ENCODE assay signal across 20 cellular contexts in genomic region chr9:98136489-98136888, GRCh38. TPM values are rescaled to one million over a fixed set of nuclear protein-coding genes. Genes with fewer than 3 reads are reported as not detected.
DNase-seq lines count a peak whose midpoint lies in the region; ATAC-seq, FAIRE-seq and TF ChIP-seq lines count a peak whose summit lies in the region.
"Had no signal": no experiment of that assay in that cellular context is flagged by ENCODE, and none has a peak within 500 bp of the region (broad histone marks: within the 10 kb centered on the region; RNA-seq: fewer than 3 reads in every experiment).

No MANE protein-coding gene starts in this region.

- intact Hi-C loops in CD4-positive, alpha-beta memory T cell (cut with micrococcal nuclease): no loop called here
- intact Hi-C loops in K562 (cut with micrococcal nuclease): no loop called here
- intact Hi-C loops in prostate gland (cut with DNase I): no loop called here

- H2AFZ ChIP-seq in K562 (ENCODE audit: low read depth, low read length): no peak overlapping the region

- no peak overlapping the region for H3K9ac ChIP-seq in K562 (ENCODE audit: insufficient read depth in 1 of 2, low read depth in 2 of 2, low read length in 2 of 2)

- POLR2A ChIA-PET in CD4-positive, alpha-beta memory T cell (lab: Charles Lee; ENCODE audit: partially characterized antibody): no interaction called here
- POLR2A ChIA-PET in K562 (lab: Yijun Ruan, JAX): interaction anchor here (1.1 to 1.3 kb wide), 2 partner anchors 10 to 52 kb away, joined by 3 to 4 read pairs; no protein-coding TSS in a partner anchor

- DNase-seq in CD4-positive, alpha-beta memory T cell: no peak
- no peak for DNase-seq in K562 (ENCODE audit: extremely low read depth in 1 of 4, low spot score in 3 of 4)
- no peak for DNase-seq in prostate gland (ENCODE audit: low spot score)
- DNase-seq in mucosa of gallbladder (ENCODE audit: low spot score): no peak
- no peak for DNase-seq in NCI-H345 (lab: John Stamatoyannopoulos, UW)
- no peak for DNase-seq in small intestine
- DNase-seq: C1 segment of cervical spinal cord; CD4-positive, CD25-positive, alpha-beta regulatory T cell; CD8-positive, alpha-beta memory T cell; DMS53; DMS79 treated with DMSO at 0.1 percent for 48 hours; GF-D8; GOT3; HFFc6 had no signal

- H3K4me1 Mint-ChIP-seq in CD4-positive, alpha-beta memory T cell: no peaks in the 10 kb centered on the region

- peak overlapping the region in 4 of 7 donors; percentile 25 to 78 (median 52) for H3K27ac Mint-ChIP-seq in CD4-positive, alpha-beta memory T cell
- H3K27ac Mint-ChIP-seq: HFFc6 had no signal

- peaks cover 16 to 42% of the 10 kb centered on the region in 2 donors for H3K36me3 Mint-ChIP-seq in CD4-positive, alpha-beta memory T cell

- no peak for TF ChIP-seq RAD21 in K562 (CRISPR knock-in tag; conservative IDR thresholded peaks at IDR 0.05 in 1 of 2, IDR thresholded peaks at IDR 0.05 in 1 of 2)

- no peaks in the 10 kb centered on the region for H3K79me2 ChIP-seq in K562 (ENCODE audit: control insufficient read depth, insufficient read depth, low read length)

- TF ChIP-seq CTCF in C4-2B (conservative IDR thresholded peaks at IDR 0.05): no peak
- no peak for TF ChIP-seq CTCF in K562 (IDR thresholded peaks at IDR 0.05 in 2 of 3, conservative IDR thresholded peaks at IDR 0.05 in 1 of 3; ENCODE audit: insufficient read depth in 2 of 3, low read depth in 1 of 3, low read length in 3 of 3)
- no peak for TF ChIP-seq CTCF in prostate gland (IDR thresholded peaks at IDR 0.05)

- no peaks in the 10 kb centered on the region for H3K27me3 ChIP-seq in CD4-positive, alpha-beta memory T cell (ENCODE audit: insufficient read depth, low read length)
- H3K27me3 ChIP-seq in K562 (ENCODE audit: control insufficient read depth in 2 of 2, insufficient read depth in 2 of 2, low read length in 2 of 2) (no peaks in the 10 kb centered on the region), prostate gland (replicated peaks; ENCODE audit: insufficient read depth) (no peaks in the 10 kb centered on the region), small intestine (ENCODE audit: control insufficient read depth in 2 of 2, insufficient read depth in 2 of 2, low read length in 2 of 2) (no peaks in the 10 kb centered on the region)

- in situ Hi-C loops in K562 (cut with MboI): no loop called here

- H3K9me3 ChIP-seq in CD4-positive, alpha-beta memory T cell (ENCODE audit: control insufficient read depth in 1 of 2, low read length in 2 of 2): no peaks in the 10 kb centered on the region
- no peaks in the 10 kb centered on the region for H3K9me3 ChIP-seq in K562 (replicated peaks; ENCODE audit: control insufficient read depth, insufficient read depth, low read depth, low read length)
- H3K9me3 ChIP-seq in prostate gland: no peaks in the 10 kb centered on the region
- H3K9me3 ChIP-seq in small intestine (ENCODE audit: control insufficient read depth, low read depth): no peaks in the 10 kb centered on the region
- H3K9me3 ChIP-seq: HAP-1 had no signal

- no peaks in the 10 kb centered on the region for H3K4me1 ChIP-seq in CD4-positive, alpha-beta memory T cell (ENCODE audit: insufficient read depth, low read length)
- H3K4me1 ChIP-seq in K562 (replicated peaks in 1 of 2; ENCODE audit: control insufficient read depth in 2 of 2, insufficient read depth in 2 of 2, low read length in 2 of 2) (no peaks in the 10 kb centered on the region), prostate gland (replicated peaks) (peaks cover 4% of the 10 kb centered on the region), small intestine (ENCODE audit: control insufficient read depth in 2 of 2, insufficient read depth in 1 of 2, low read depth in 1 of 2, low read length in 1 of 2) (no peaks in the 10 kb centered on the region)
- H3K4me1 ChIP-seq: HAP-1 had no signal

- H3K27ac ChIP-seq in C4-2B (peak overlapping the region; percentile 96), K562 (ENCODE audit: extremely low read depth, low read depth, low read length) (no peak overlapping the region), prostate gland (peak overlapping the region; percentile 74 to 80), small intestine (ENCODE audit: low read depth in 1 of 2, low read length in 1 of 2) (no peak overlapping the region)
- H3K27ac ChIP-seq in CD4-positive, alpha-beta memory T cell (ENCODE audit: low read depth, low read length): no peak overlapping the region

- H3K4me3 ChIP-seq in CD4-positive, alpha-beta memory T cell (ENCODE audit: low read length in 2 of 2): no peak overlapping the region
- H3K4me3 ChIP-seq in K562 (no peak overlapping the region), prostate gland (no peak overlapping the region), small intestine (ENCODE audit: low read depth in 1 of 2, low read length in 2 of 2) (no peak overlapping the region)
- H3K4me3 ChIP-seq: HAP-1 had no signal

- TF ChIP-seq EP300 in K562 (IDR thresholded peaks at IDR 0.05; ENCODE audit: low read length): no peak

- H3K36me3 ChIP-seq in CD4-positive, alpha-beta memory T cell (ENCODE audit: insufficient read depth, low read length): peaks cover 14% of the 10 kb centered on the region
- H3K36me3 ChIP-seq in K562 (ENCODE audit: control insufficient read depth, insufficient read depth, low read length) (peaks cover 58% of the 10 kb centered on the region; the same call in 2 of the 3 replicates), prostate gland (no peaks in the 10 kb centered on the region), small intestine (ENCODE audit: control insufficient read depth in 2 of 2, insufficient read depth in 2 of 2, low read length in 2 of 2) (peaks cover 4 to 34% of the 10 kb centered on the region in 2 donors)
- H3K36me3 ChIP-seq: HAP-1 had no signal

- CTCF ChIA-PET in CD4-positive, alpha-beta memory T cell (lab: Charles Lee; ENCODE audit: partially characterized antibody): no interaction called here
- CTCF ChIA-PET in K562 (lab: Yijun Ruan, JAX; ENCODE audit: low intra/inter-chr PET ratio): no interaction called here

- no peak overlapping the region for H3K4me2 ChIP-seq in K562 (ENCODE audit: insufficient read depth, low read length)

- TF ChIP-seq POLR2A in K562 (conservative IDR thresholded peaks at IDR 0.05) (no peak), prostate gland (IDR thresholded peaks at IDR 0.05) (no peak)

- FAIRE-seq in K562 (lab: Jason Lieb, UNC) (no peak), small intestine (lab: Jason Lieb, UNC) (no peak)
- FAIRE-seq: D721Med, GM12891, GM18507, H54 had no signal

- H4K20me1 ChIP-seq in K562 (replicated peaks; ENCODE audit: control insufficient read depth, insufficient read depth, low read length): no peaks in the 10 kb centered on the region

- H3K27me3 Mint-ChIP-seq in CD4-positive, alpha-beta memory T cell: no peaks in the 10 kb centered on the region
- H3K27me3 Mint-ChIP-seq: CD4-positive, CD25-positive, alpha-beta regulatory T cell had no signal

- no peak for ATAC-seq in K562

- H3K9me3 Mint-ChIP-seq in CD4-positive, alpha-beta memory T cell: no peaks in the 10 kb centered on the region
- H3K9me3 Mint-ChIP-seq: CD4-positive, CD25-positive, alpha-beta regulatory T cell; CD8-positive, alpha-beta memory T cell; HFFc6 had no signal

- H3K4me3 Mint-ChIP-seq in CD4-positive, alpha-beta memory T cell: no peak overlapping the region
- H3K4me3 Mint-ChIP-seq: CD4-positive, CD25-positive, alpha-beta regulatory T cell; CD8-positive, alpha-beta memory T cell; HFFc6 had no signal

- H3K9me1 ChIP-seq in K562 (ENCODE audit: control insufficient read depth, insufficient read depth, low read length): no peaks in the 10 kb centered on the region

- no TSS peak for BruUV-seq in K562 (replicated peaks; lab: Mats Ljungman, UMichigan)

RNA-seq across cellular contexts. Expression of gene TRIM14, which starts 17.5 kb away (rescaled TPM):
- total RNA-seq in CD4-positive, alpha-beta memory T cell: 10 to 100 TPM; 86.1 to 86.2 TPM
- 10 to 100 TPM; 41.4 to 84.7 TPM for polyA plus RNA-seq in CD4-positive, alpha-beta memory T cell
- total RNA-seq in K562 (2011; cell fraction: chromatin; rRNA removed; ENCODE audit: low replicate concordance): 24.8 and 33.6 TPM in 2 replicates
- 15.1 and 15.7 TPM in 2 replicates for total RNA-seq in K562 (2011; cell fraction: nucleolus; rRNA removed)
- total RNA-seq in K562 (2011; cell fraction: nucleoplasm; rRNA removed): 20.1 and 31.3 TPM in 2 replicates
- total RNA-seq in K562 (2014; rRNA removed) (17.9 and 24.7 TPM in 2 replicates), K562 (2014; rRNA removed; fragmentation: Illumina TruSeq; extraction: Trizol) (17.0 and 17.5 TPM in 2 replicates), K562 (2015; rRNA removed; fragmentation: Illumina TruSeq; extraction: Trizol) (12.2 and 13.3 TPM in 2 replicates), K562 (2021) (41.0 and 48.5 TPM in 2 replicates), prostate gland (10 to 100 TPM; 23.4 to 24.3 TPM), mucosa of gallbladder (44.4 TPM)
- polyA plus RNA-seq in K562 (2011; rRNA removed) (19.1 and 24.8 TPM in 2 replicates), K562 (2014; fragmentation: Illumina TruSeq; extraction: Trizol) (34.1 and 40.0 TPM in 2 replicates), K562 (2014; fragmentation: Nextera tagmentation; extraction: Ambion mirVana) (1 to 10 TPM; 7.6 to 8.3 TPM), K562 (2014; rRNA removed) (30.1 and 32.7 TPM in 2 replicates), small intestine (10 to 100 TPM; 20.5 to 35.2 (median 30.6) TPM)
- 17.9 and 36.4 TPM in 2 replicates for polyA plus RNA-seq in K562 (2011; cell fraction: cytosol; rRNA removed)
- 22.9 and 38.7 TPM in 2 replicates for polyA plus RNA-seq in K562 (2011; cell fraction: nucleus; rRNA removed)
- 21.4 and 21.8 TPM in 2 replicates for polyA plus RNA-seq in K562 (2012)
- 12.4 and 15.6 TPM in 2 replicates for polyA minus RNA-seq in K562 (2011; rRNA and poly(A)+ RNA removed)
- 13.0 and 14.8 TPM in 2 replicates for polyA minus RNA-seq in K562 (2011; cell fraction: cytosol; rRNA and poly(A)+ RNA removed)
- polyA minus RNA-seq in K562 (2011; cell fraction: nucleus; rRNA and poly(A)+ RNA removed): 5.8 and 7.0 TPM in 2 replicates

RNA-seq across cellular contexts. Expression of gene CORO2A, which starts 55.9 kb away (rescaled TPM):
- 1 to 10 TPM; 8.3 to 8.6 TPM for total RNA-seq in CD4-positive, alpha-beta memory T cell
- polyA plus RNA-seq in CD4-positive, alpha-beta memory T cell: 10 to 100 TPM in 1 of 2 donors, 1 to 10 TPM in 1; 4.4 to 11.9 TPM
- 10.6 and 16.2 TPM in 2 replicates for total RNA-seq in K562 (2011; cell fraction: chromatin; rRNA removed; ENCODE audit: low replicate concordance)
- total RNA-seq in K562 (2011; cell fraction: nucleolus; rRNA removed): 11.2 and 12.9 TPM in 2 replicates
- 11.4 and 11.6 TPM in 2 replicates for total RNA-seq in K562 (2011; cell fraction: nucleoplasm; rRNA removed)
- total RNA-seq in K562 (2014; rRNA removed) (13.4 and 20.8 TPM in 2 replicates), K562 (2014; rRNA removed; fragmentation: Illumina TruSeq; extraction: Trizol) (17.5 and 20.0 TPM in 2 replicates), K562 (2015; rRNA removed; fragmentation: Illumina TruSeq; extraction: Trizol) (16.3 and 16.5 TPM in 2 replicates), K562 (2021) (21.1 and 21.3 TPM in 2 replicates), prostate gland (10 to 100 TPM; 31.2 to 45.3 TPM), mucosa of gallbladder (129 TPM)
- polyA plus RNA-seq in K562 (2011; rRNA removed) (13.2 and 18.7 TPM in 2 replicates), K562 (2014; fragmentation: Illumina TruSeq; extraction: Trizol) (23.5 and 26.6 TPM in 2 replicates), K562 (2014; fragmentation: Nextera tagmentation; extraction: Ambion mirVana) (10 to 100 TPM in 1 of 2 experiments, 1 to 10 TPM in 1; 9.5 to 12.2 TPM), K562 (2014; rRNA removed) (18.0 and 20.3 TPM in 2 replicates), small intestine (10 to 100 TPM; 35.1 to 57.0 (median 45.3) TPM)
- 15.4 and 25.7 TPM in 2 replicates for polyA plus RNA-seq in K562 (2011; cell fraction: cytosol; rRNA removed)
- 8.4 and 15.2 TPM in 2 replicates for polyA plus RNA-seq in K562 (2011; cell fraction: nucleus; rRNA removed)
- 14.3 and 16.8 TPM in 2 replicates for polyA plus RNA-seq in K562 (2012)
- 13.1 and 21.5 TPM in 2 replicates for polyA minus RNA-seq in K562 (2011; rRNA and poly(A)+ RNA removed)
- 8.4 and 12.5 TPM in 2 replicates for polyA minus RNA-seq in K562 (2011; cell fraction: cytosol; rRNA and poly(A)+ RNA removed)
- polyA minus RNA-seq in K562 (2011; cell fraction: nucleus; rRNA and poly(A)+ RNA removed): 4.7 and 5.2 TPM in 2 replicates

Comparison
In these comparisons a context has a peak if more than half of its experiments do, and no peak if none do; other contexts are left out.
1. H3K27ac ChIP-seq: peak in C4-2B (single experiment) and prostate gland (2 of 2); none in CD4-positive, alpha-beta memory T cell (single experiment), K562 (single experiment) and small intestine (0 of 2).